Comparison of ENCODE assay signal across 1 cellular context in the genomic region with DNA sequence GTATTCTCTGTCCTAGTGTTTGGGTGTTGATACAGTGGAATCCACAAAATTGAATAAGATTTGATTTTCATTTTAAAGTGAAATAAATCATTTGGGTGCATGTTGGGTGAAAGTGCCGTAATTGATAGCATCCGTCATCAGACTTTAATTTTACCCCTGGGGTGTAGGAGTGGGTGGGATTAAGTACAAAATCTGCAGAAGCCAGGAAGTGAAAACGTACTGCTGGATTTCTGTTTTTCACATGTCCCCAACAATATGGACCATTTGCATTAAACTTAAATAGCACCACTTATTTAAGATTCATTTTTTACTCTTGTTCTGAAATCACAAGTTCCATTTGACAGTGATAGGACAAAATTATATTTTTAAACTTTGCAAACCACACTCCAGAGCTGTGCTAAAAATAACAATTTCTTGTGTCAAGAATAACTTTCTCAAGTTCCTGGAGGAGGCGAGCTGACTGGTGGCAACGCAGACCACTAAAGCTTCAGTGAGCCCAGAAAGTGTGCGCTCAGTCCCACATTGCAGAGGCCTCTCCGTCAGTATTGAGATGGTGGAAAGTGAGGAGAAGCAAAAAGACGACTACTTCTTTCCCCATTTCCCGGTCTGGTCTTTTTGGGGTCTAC.
TF ChIP-seq lines count a peak whose summit lies in the region.

No MANE protein-coding gene starts in this region.

TF ChIP-seq in H1, 55 proteins besides CTCF, POLR2A, EP300 and RAD21:
- no peak for TF ChIP-seq POLR2AphosphoS5 (IDR thresholded peaks at IDR 0.05; ENCODE audit: low read depth, low read length)
TF ChIP-seq in H1: peak in this region for 0.
